Comparison of ENCODE assay signal across 1 cellular context in the genomic region with DNA sequence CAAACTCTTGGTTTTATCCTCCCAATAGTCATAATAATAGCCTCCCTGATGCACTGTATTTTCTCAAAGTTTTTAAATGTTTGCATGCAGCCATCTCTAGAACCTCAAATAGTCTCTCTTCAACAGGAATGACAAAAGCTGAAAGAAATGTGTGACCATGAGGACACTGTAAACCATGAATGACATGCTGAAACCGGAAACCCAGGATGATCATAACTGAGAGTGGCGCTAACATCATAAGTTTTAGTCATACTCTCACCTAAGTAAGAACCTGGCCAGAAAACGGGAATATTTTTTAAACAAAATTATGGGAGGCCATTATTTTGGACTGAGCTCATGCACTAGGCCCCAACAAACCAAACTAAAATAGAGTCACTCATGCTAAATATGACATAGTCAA.
TF ChIP-seq lines count a peak whose summit lies in the region.

No MANE protein-coding gene starts in this region.

TF ChIP-seq in K562, 482 proteins besides CTCF, POLR2A, EP300 and RAD21:
- TF ChIP-seq, protein P1, sequence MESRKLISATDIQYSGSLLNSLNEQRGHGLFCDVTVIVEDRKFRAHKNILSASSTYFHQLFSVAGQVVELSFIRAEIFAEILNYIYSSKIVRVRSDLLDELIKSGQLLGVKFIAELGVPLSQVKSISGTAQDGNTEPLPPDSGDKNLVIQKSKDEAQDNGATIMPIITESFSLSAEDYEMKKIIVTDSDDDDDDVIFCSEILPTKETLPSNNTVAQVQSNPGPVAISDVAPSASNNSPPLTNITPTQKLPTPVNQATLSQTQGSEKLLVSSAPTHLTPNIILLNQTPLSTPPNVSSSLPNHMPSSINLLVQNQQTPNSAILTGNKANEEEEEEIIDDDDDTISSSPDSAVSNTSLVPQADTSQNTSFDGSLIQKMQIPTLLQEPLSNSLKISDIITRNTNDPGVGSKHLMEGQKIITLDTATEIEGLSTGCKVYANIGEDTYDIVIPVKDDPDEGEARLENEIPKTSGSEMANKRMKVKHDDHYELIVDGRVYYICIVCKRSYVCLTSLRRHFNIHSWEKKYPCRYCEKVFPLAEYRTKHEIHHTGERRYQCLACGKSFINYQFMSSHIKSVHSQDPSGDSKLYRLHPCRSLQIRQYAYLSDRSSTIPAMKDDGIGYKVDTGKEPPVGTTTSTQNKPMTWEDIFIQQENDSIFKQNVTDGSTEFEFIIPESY (CRISPR knock-in tag; IDR thresholded peaks at IDR 0.05), result 0 out of 2 replicates have a peak, but pooled peaks have one; percentile 28
- TF ChIP-seq ZKSCAN8 (CRISPR knock-in tag; IDR thresholded peaks at IDR 0.05) (no peak), RFX7 (CRISPR knock-in tag; IDR thresholded peaks at IDR 0.05) (no peak), ZNF140 (CRISPR knock-in tag; IDR thresholded peaks at IDR 0.05) (no peak)
